ENCODE assay signal across 19 cellular contexts in genomic region chr18:38909972-38910371, GRCh38.
"Had no signal": no experiment of that assay in that cellular context is flagged by ENCODE, and none has a peak within 500 bp of the region (broad histone marks: within the 10 kb centered on the region; RNA-seq: fewer than 3 reads in every experiment).

No MANE protein-coding gene starts in this region.

- H3K27me3 ChIP-seq: ascending aorta, sigmoid colon, stomach, vagina had no signal

- DNase-seq: activated CD4-positive, alpha-beta T cell treated with anti-CD3 and anti-CD28 coated beads, Interleukin-2, amount 10 ng/mL, durations not matched to agents 24 days and 14 days; activated CD4-positive, CD25-positive, alpha-beta regulatory T cell; activated CD8-positive, alpha-beta T cell treated with anti-CD3 and anti-CD28 coated beads for 36 hours; activated effector memory CD4-positive, alpha-beta T cell treated with anti-CD3 and anti-CD28 coated beads, Interleukin-2, amount 50 U/mL, for 16 hours; activated T-cell treated with anti-CD3 and anti-CD28 coated beads, Interleukin-2, amount 50 U/mL, for 48 hours; central memory CD4-positive, alpha-beta T cell; erythroblast; heart right ventricle; immature natural killer cell; left colon; nucleus accumbens; sigmoid colon; stimulated activated CD4-positive, alpha-beta T cell treated with anti-CD3 and anti-CD28 coated beads, Interleukin-4, amount 100 ng/mL, for 24 hours; stomach; trophoblast cell had no signal

- H3K4me3 ChIP-seq: ascending aorta, coronary artery, heart right ventricle, lung, sigmoid colon, stomach, vagina had no signal

- H3K9me3 ChIP-seq: ascending aorta, sigmoid colon, stomach, vagina had no signal

- H3K4me1 ChIP-seq: ascending aorta, heart right ventricle, sigmoid colon, stomach, vagina had no signal

- H3K27ac ChIP-seq: ascending aorta, coronary artery, heart right ventricle, sigmoid colon, stomach, vagina had no signal

- H3K36me3 ChIP-seq: ascending aorta, heart right ventricle, sigmoid colon, stomach, vagina had no signal
